Comparison of ENCODE assay signal across 28 cellular contexts in genomic region chr5:53128481-53128880, GRCh38.
"Had no signal": no experiment of that assay in that cellular context is flagged by ENCODE, and none has a peak within 500 bp of the region (broad histone marks: within the 10 kb centered on the region; RNA-seq: fewer than 3 reads in every experiment).

No MANE protein-coding gene starts in this region.

- H3K4me3 Mint-ChIP-seq: dendritic cell treated with granulocyte-macrophage colony-stimulating factor and Interleukin-4, amounts not matched to agents 40 ng/mL and 50 ng/mL, for 4 days; effector memory CD8-positive, alpha-beta T cell; endodermal cell had no signal

- H3K9me3 Mint-ChIP-seq: effector memory CD8-positive, alpha-beta T cell; endodermal cell had no signal

- H3K36me3 ChIP-seq: colonic mucosa, esophagus muscularis mucosa, esophagus squamous epithelium, gastrocnemius medialis, heart left ventricle, heart right ventricle had no signal

- H3K4me1 ChIP-seq: colonic mucosa, esophagus muscularis mucosa, esophagus squamous epithelium, gastrocnemius medialis, heart left ventricle, heart right ventricle had no signal

- H3K27me3 ChIP-seq: colonic mucosa, dorsolateral prefrontal cortex, esophagus muscularis mucosa, esophagus squamous epithelium, foreskin keratinocyte, gastrocnemius medialis, heart left ventricle, heart right ventricle had no signal

- FAIRE-seq: colon, endometrium, endothelial cell of umbilical vein, frontal cortex had no signal

- H3K27ac ChIP-seq: colonic mucosa, coronary artery, dorsolateral prefrontal cortex, epithelial cell of prostate, esophagus muscularis mucosa, esophagus squamous epithelium, foreskin keratinocyte, gastrocnemius medialis, heart left ventricle, heart right ventricle had no signal

- H3K4me3 ChIP-seq: colonic mucosa, coronary artery, dorsolateral prefrontal cortex, esophagus muscularis mucosa, esophagus squamous epithelium, gastrocnemius medialis, heart left ventricle, heart right ventricle had no signal

- H3K27ac Mint-ChIP-seq: dendritic cell treated with granulocyte-macrophage colony-stimulating factor and Interleukin-4, amounts not matched to agents 40 ng/mL and 50 ng/mL, for 4 days; effector memory CD8-positive, alpha-beta T cell; endodermal cell had no signal

- H3K27me3 Mint-ChIP-seq: dendritic cell treated with granulocyte-macrophage colony-stimulating factor and Interleukin-4, amounts not matched to agents 40 ng/mL and 50 ng/mL, for 4 days had no signal

- DNase-seq: colonic mucosa; cortex of kidney; dermis blood vessel endothelial cell; dorsolateral prefrontal cortex; effector CD4-positive, alpha-beta T cell; effector CD8-positive, alpha-beta T cell; effector memory CD4-positive, alpha-beta T cell; effector memory CD8-positive, alpha-beta T cell; endodermal cell; erythroblast; esophagus squamous epithelium; foreskin fibroblast; foreskin keratinocyte; foreskin melanocyte; gastrocnemius medialis; glutamatergic neuron; head of caudate nucleus; heart left ventricle; heart right ventricle had no signal

- H3K9me3 ChIP-seq: colonic mucosa, esophagus muscularis mucosa, esophagus squamous epithelium, gastrocnemius medialis, heart left ventricle, heart right ventricle had no signal

- ATAC-seq: effector memory CD8-positive, alpha-beta T cell; esophagus mucosa; foreskin keratinocyte; gastrocnemius medialis; heart left ventricle; heart right ventricle had no signal

- H3K4me1 Mint-ChIP-seq: endodermal cell had no signal
